Comparison of ENCODE assay signal across 8 cellular contexts in the genomic region with DNA sequence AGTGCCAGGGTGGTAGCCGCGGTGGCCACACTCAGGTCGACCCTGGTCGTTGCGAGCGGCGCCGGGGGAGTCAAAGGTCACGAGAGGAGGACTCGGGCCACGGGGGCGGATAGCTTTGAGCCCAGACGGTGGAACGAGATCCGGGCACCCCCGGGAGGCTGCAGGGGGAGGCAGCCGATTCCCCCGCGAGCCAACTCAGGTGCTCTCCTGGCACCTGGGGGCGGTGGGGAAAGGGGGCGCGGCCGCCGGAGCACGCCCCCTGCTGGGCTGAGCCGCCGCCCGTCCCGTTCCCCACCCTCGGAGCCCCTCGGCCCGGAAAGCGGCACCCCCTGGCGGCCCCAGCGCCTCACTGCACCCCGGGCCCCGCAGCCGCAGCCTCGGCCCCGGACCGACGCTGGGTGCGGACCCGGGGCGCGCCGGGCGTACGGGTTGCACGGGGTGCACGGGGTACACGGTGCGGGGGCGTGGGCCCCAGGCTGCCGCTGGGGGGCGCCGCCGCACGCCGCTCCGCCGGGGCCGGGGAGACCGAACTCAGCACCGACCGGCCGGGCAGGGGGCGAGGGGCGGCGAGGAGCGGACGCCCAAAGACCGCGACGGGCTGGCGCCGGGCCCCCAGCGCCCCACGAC. TPM values are rescaled to one million over a fixed set of nuclear protein-coding genes. Genes with fewer than 3 reads are reported as not detected.
DNase-seq lines count a peak whose midpoint lies in the region; ATAC-seq and TF ChIP-seq lines count a peak whose summit lies in the region.

No MANE protein-coding gene starts in this region.

- H3K4me1 ChIP-seq in MM.1S (ENCODE audit: low read length): peaks cover 6% of the 10 kb centered on the region

- peak; percentile 18 for DNase-seq in DMS79 (lab: John Stamatoyannopoulos, UW)
- peak; percentile 54 for DNase-seq in MM.1S
- peak; percentile 59 for DNase-seq in activated CD4-positive, CD25-positive, alpha-beta regulatory T cell treated with anti-CD3 and anti-CD28 coated beads, Interleukin-2, amount 50 U/mL, for 16 hours (ENCODE audit: low read depth, low spot score)
- DNase-seq in caudate nucleus (lab: John Stamatoyannopoulos, UW): peak in 50 of 61 donors; percentile 25 to 81 (median 60)
- no peak for DNase-seq in kidney epithelial cell (ENCODE audit: low read depth)
- peak; percentile 57 to 76 for DNase-seq in stimulated activated CD4-positive, alpha-beta T cell treated with anti-CD3 and anti-CD28 coated beads, Interleukin-15, amount 100 ng/mL, for 48 hours (ENCODE audit: low read depth in 2 of 2)
- no peak for DNase-seq in KG1 (lab: John Stamatoyannopoulos, UW)

- peaks cover 3% of the 10 kb centered on the region; the same call in 1 of the 2 replicates for H3F3A ChIP-seq in MM.1S (ENCODE audit: insufficient read depth, low read length)

- ATAC-seq in GM21619 (IDR thresholded peaks at IDR 0.05; ENCODE audit: unreplicated experiment): peak; percentile 42

- peak overlapping the region; percentile 17; the same call in 1 of the 2 replicates for H3K9ac ChIP-seq in MM.1S (ENCODE audit: low read length)

- H3K27ac ChIP-seq in MM.1S (ENCODE audit: low read length): no peak overlapping the region
- peak overlapping the region; percentile 58 for H3K27ac ChIP-seq in caudate nucleus (ENCODE audit: low read depth, low read length)

- no peaks in the 10 kb centered on the region for H3K36me3 ChIP-seq in MM.1S (replicated peaks; ENCODE audit: insufficient read depth, low read length)
- no peaks in the 10 kb centered on the region for H3K36me3 ChIP-seq in kidney epithelial cell (ENCODE audit: control insufficient read depth, insufficient read depth, low read length)

- no peaks in the 10 kb centered on the region for H3K9me3 ChIP-seq in MM.1S (replicated peaks; ENCODE audit: insufficient read depth, low read length)

- H3K4me2 ChIP-seq in MM.1S (ENCODE audit: low read depth, low read length): peak overlapping the region; percentile 99

- TF ChIP-seq CTCF in MM.1S (IDR thresholded peaks at IDR 0.05; ENCODE audit: low read length) (peak; percentile 75), kidney epithelial cell (IDR thresholded peaks at IDR 0.05; ENCODE audit: insufficient read depth, low read length, poor library complexity, severe bottlenecking) (peak; percentile 56)

- H2AFZ ChIP-seq in MM.1S (ENCODE audit: low read length): peak overlapping the region; percentile 90

- H3K4me3 ChIP-seq in MM.1S (ENCODE audit: low read length): peak overlapping the region; percentile 85
- peak overlapping the region; percentile 52 for H3K4me3 ChIP-seq in kidney epithelial cell (ENCODE audit: low read depth, low read length)

- peaks cover 8% of the 10 kb centered on the region for H3K79me2 ChIP-seq in MM.1S (ENCODE audit: low read length)

- no peaks in the 10 kb centered on the region for H4K20me1 ChIP-seq in MM.1S (ENCODE audit: insufficient read depth, low read length)

- H3K27me3 ChIP-seq in MM.1S (replicated peaks; ENCODE audit: insufficient read depth, low read length): peaks cover 44% of the 10 kb centered on the region
- H3K27me3 ChIP-seq in kidney epithelial cell (ENCODE audit: control insufficient read depth, insufficient read depth, low read length): no peaks in the 10 kb centered on the region

- no peaks in the 10 kb centered on the region for H3K9me2 ChIP-seq in MM.1S (replicated peaks; ENCODE audit: insufficient read depth, low read length)

RNA-seq across cellular contexts. Expression of gene NYAP1, which starts 0.5 kb away (rescaled TPM):
- total RNA-seq in kidney epithelial cell: 0.14 and 0.46 TPM in 2 replicates

RNA-seq across cellular contexts. Expression of gene TSC22D4, which starts 4.2 kb away (rescaled TPM):
- total RNA-seq in kidney epithelial cell: 41.6 and 45.3 TPM in 2 replicates

RNA-seq across cellular contexts. Expression of gene SPACDR, which starts 19.2 kb away (rescaled TPM):
- not detected in 2 replicates for total RNA-seq in kidney epithelial cell

RNA-seq across cellular contexts. Expression of gene PPP1R35, which starts 46.9 kb away (rescaled TPM):
- total RNA-seq in kidney epithelial cell: 28.0 and 39.8 TPM in 2 replicates

RNA-seq across cellular contexts. Expression of gene MEPCE, which starts 53.6 kb away (rescaled TPM):
- total RNA-seq in kidney epithelial cell: 29.7 and 30.0 TPM in 2 replicates

Comparison
In these comparisons a context has a peak if more than half of its experiments do, and no peak if none do; other contexts are left out.
1. DNase-seq: peak in DMS79 (single experiment), MM.1S (single experiment), activated CD4-positive, CD25-positive, alpha-beta regulatory T cell treated with anti-CD3 and anti-CD28 coated beads, Interleukin-2, amount 50 U/mL, for 16 hours (single experiment), caudate nucleus (50 of 61) and stimulated activated CD4-positive, alpha-beta T cell treated with anti-CD3 and anti-CD28 coated beads, Interleukin-15, amount 100 ng/mL, for 48 hours (2 of 2); none in kidney epithelial cell (single experiment) and KG1 (single experiment).